ENCODE assay signal across 9 cellular contexts in genomic region chr1:12179638-12180121, GRCh38. TPM values are rescaled to one million over a fixed set of nuclear protein-coding genes. Genes with fewer than 3 reads are reported as not detected.
DNase-seq lines count a peak whose midpoint lies in the region; ATAC-seq, FAIRE-seq and TF ChIP-seq lines count a peak whose summit lies in the region.
"Had no signal": no experiment of that assay in that cellular context is flagged by ENCODE, and none has a peak within 500 bp of the region (broad histone marks: within the 10 kb centered on the region; RNA-seq: fewer than 3 reads in every experiment).

No MANE protein-coding gene starts in this region.

- CTCF ChIA-PET in activated naive CD4-positive, alpha-beta T cell treated with anti-CD3 and anti-CD28 coated beads, Interleukin-2, amount 10 ng/mL, durations not matched to agents 7 days and 5 days (lab: Charles Lee) = interaction anchor here (1.3 to 13.6 kb wide), 4 partner anchors 11 to 56 kb away, joined by 4 to 116 read pairs (median 6); no protein-coding TSS in a partner anchor

- DNase-seq in activated naive CD4-positive, alpha-beta T cell treated with anti-CD3 and anti-CD28 coated beads, Interleukin-2, amount 10 ng/mL, durations not matched to agents 7 days and 5 days = no peak
- no peak for DNase-seq in activated naive CD4-positive, alpha-beta T cell treated with anti-CD3 and anti-CD28 coated beads, Interleukin-2, amount 50 U/mL, for 16 hours
- DNase-seq in ascending aorta (ENCODE audit: low spot score in 2 of 2) (no peak), transverse colon (no peak), putamen (ENCODE audit: low spot score) (no peak), pancreas (no peak), hippocampal formation (lab: John Stamatoyannopoulos, UW) (no peak)
- DNase-seq: PC-9 had no signal

- no peak for TF ChIP-seq POLR2A in transverse colon (IDR thresholded peaks at IDR 0.05)

- H3K27me3 ChIP-seq in ascending aorta = no peaks in the 10 kb centered on the region
- no peaks in the 10 kb centered on the region for H3K27me3 ChIP-seq in transverse colon
- no peaks in the 10 kb centered on the region for H3K27me3 ChIP-seq in pancreas

- no peak overlapping the region for H3K4me3 Mint-ChIP-seq in activated naive CD4-positive, alpha-beta T cell treated with anti-CD3 and anti-CD28 coated beads, Interleukin-2, amount 10 ng/mL, durations not matched to agents 7 days and 5 days

- H3K4me3 ChIP-seq in ascending aorta (no peak overlapping the region), mesodermal cell (ENCODE audit: extremely low read depth, insufficient read depth, low read length, poor library complexity, severe bottlenecking) (no peak overlapping the region), transverse colon (no peak overlapping the region), pancreas (no peak overlapping the region)
- H3K4me3 ChIP-seq: PC-9 had no signal

- H3K4me1 Mint-ChIP-seq in activated naive CD4-positive, alpha-beta T cell treated with anti-CD3 and anti-CD28 coated beads, Interleukin-2, amount 10 ng/mL, durations not matched to agents 7 days and 5 days = peaks cover 86% of the 10 kb centered on the region

- TF ChIP-seq CTCF in ascending aorta (IDR thresholded peaks at IDR 0.05) = no peak
- no peak for TF ChIP-seq CTCF in transverse colon (IDR thresholded peaks at IDR 0.05)
- no peak for TF ChIP-seq CTCF in pancreas (IDR thresholded peaks at IDR 0.05)

- TF ChIP-seq EP300 in transverse colon (IDR thresholded peaks at IDR 0.05; ENCODE audit: low read depth) = no peak

- no peak for FAIRE-seq in pancreas (lab: Jason Lieb, UNC)

- no peaks in the 10 kb centered on the region for H3K27me3 Mint-ChIP-seq in activated naive CD4-positive, alpha-beta T cell treated with anti-CD3 and anti-CD28 coated beads, Interleukin-2, amount 10 ng/mL, durations not matched to agents 7 days and 5 days

- no peaks in the 10 kb centered on the region for H3K36me3 ChIP-seq in ascending aorta
- H3K36me3 ChIP-seq in mesodermal cell (ENCODE audit: control insufficient read depth, insufficient read depth, low read length) = no peaks in the 10 kb centered on the region
- H3K36me3 ChIP-seq in transverse colon = no peaks in the 10 kb centered on the region
- H3K36me3 ChIP-seq in pancreas = no peaks in the 10 kb centered on the region

- intact Hi-C loops in ascending aorta (cut with DNase I) (no loop called here), transverse colon (cut with DNase I; ENCODE audit: low total_unique reads) (no loop called here), pancreas (cut with DNase I) (no loop called here)

- H3K27ac ChIP-seq in ascending aorta = peak overlapping the region; percentile 63
- H3K27ac ChIP-seq in mesodermal cell (ENCODE audit: low read depth, low read length, severe bottlenecking) = peak overlapping the region; percentile 76
- peak overlapping the region; percentile 51 to 87 (median 82) for H3K27ac ChIP-seq in transverse colon
- H3K27ac ChIP-seq in pancreas = peak overlapping the region in 2 of 4 donors; percentile 2 to 65
- H3K27ac ChIP-seq: PC-9 had no signal

- H3K4me1 ChIP-seq in ascending aorta (peaks cover under 1 to 4% of the 10 kb centered on the region in 2 donors), mesodermal cell (ENCODE audit: control insufficient read depth, insufficient read depth, low read length, poor library complexity, severe bottlenecking) (peaks cover 55% of the 10 kb centered on the region), transverse colon (peaks cover 12 to 71% (median 40%) of the 10 kb centered on the region in 4 donors), pancreas (peaks cover 0 to 3% (median 0%) of the 10 kb centered on the region in 3 donors)

- H3K9me3 Mint-ChIP-seq in activated naive CD4-positive, alpha-beta T cell treated with anti-CD3 and anti-CD28 coated beads, Interleukin-2, amount 10 ng/mL, durations not matched to agents 7 days and 5 days = no peaks in the 10 kb centered on the region

- WGBS in mesodermal cell (ENCODE audit: insufficient coverage in 2 of 2), 2 experiments = 89 to 94% methylated on average over 9 of the region's 9 CpGs
- 90% methylated on average over 9 of the region's 9 CpGs; no CpG with 5 or more reads in 1 of the 2 donors for WGBS in transverse colon (ENCODE audit: low coverage in 1 of 2), 2 donors
- 73 to 83% methylated on average over 9 of the region's 9 CpGs for WGBS in pancreas, 2 donors

- no peaks in the 10 kb centered on the region for H3K9me3 ChIP-seq in ascending aorta
- no peaks in the 10 kb centered on the region for H3K9me3 ChIP-seq in mesodermal cell (ENCODE audit: control insufficient read depth, low read length)
- no peaks in the 10 kb centered on the region for H3K9me3 ChIP-seq in transverse colon
- H3K9me3 ChIP-seq in pancreas = no peaks in the 10 kb centered on the region

- in situ Hi-C loops in transverse colon (cut with MboI; ENCODE audit: low pct_ligation_motif_present in 1 of 4, low pct_unique_long_range_greater_than_20kb in 1 of 4, low sequenced_read_pairs in 3 of 4) = no loop called here

- ATAC-seq in pancreas = no peak

- peak overlapping the region; percentile 99 for H3K27ac Mint-ChIP-seq in activated naive CD4-positive, alpha-beta T cell treated with anti-CD3 and anti-CD28 coated beads, Interleukin-2, amount 10 ng/mL, durations not matched to agents 7 days and 5 days

- H3K36me3 Mint-ChIP-seq in activated naive CD4-positive, alpha-beta T cell treated with anti-CD3 and anti-CD28 coated beads, Interleukin-2, amount 10 ng/mL, durations not matched to agents 7 days and 5 days = peaks cover 57% of the 10 kb centered on the region

RNA-seq across cellular contexts. Expression of gene TNFRSF1B, which starts 12.9 kb away (rescaled TPM):
- 139 TPM for total RNA-seq in ascending aorta
- 19.3 TPM for polyA plus RNA-seq in mesodermal cell (2013, experiment 1 of 2)
- polyA plus RNA-seq in mesodermal cell (2013, experiment 2 of 2) = 12.8 TPM
- total RNA-seq in transverse colon = 10 to 100 TPM; 11.1 to 17.3 (median 15.3) TPM
- 10 to 100 TPM in 2 of 6 donors, 1 to 10 TPM in 4; 2.1 to 20.2 (median 5.9) TPM for total RNA-seq in pancreas
- 1 to 10 TPM; 3.5 to 4.0 TPM for polyA plus RNA-seq in pancreas

RNA-seq across cellular contexts. Expression of gene VPS13D, which starts 50.1 kb away (rescaled TPM):
- total RNA-seq in ascending aorta (28.3 TPM), transverse colon (100 to 1,000 TPM; 101 to 136 (median 116) TPM), pancreas (10 to 100 TPM; 23.0 to 39.0 (median 25.6) TPM)
- 13.6 TPM for polyA plus RNA-seq in mesodermal cell (2013, experiment 1 of 2)
- polyA plus RNA-seq in mesodermal cell (2013, experiment 2 of 2) = 8.5 TPM
- polyA plus RNA-seq in pancreas = 10 to 100 TPM; 13.7 to 16.8 TPM
